In the genomic region with DNA sequence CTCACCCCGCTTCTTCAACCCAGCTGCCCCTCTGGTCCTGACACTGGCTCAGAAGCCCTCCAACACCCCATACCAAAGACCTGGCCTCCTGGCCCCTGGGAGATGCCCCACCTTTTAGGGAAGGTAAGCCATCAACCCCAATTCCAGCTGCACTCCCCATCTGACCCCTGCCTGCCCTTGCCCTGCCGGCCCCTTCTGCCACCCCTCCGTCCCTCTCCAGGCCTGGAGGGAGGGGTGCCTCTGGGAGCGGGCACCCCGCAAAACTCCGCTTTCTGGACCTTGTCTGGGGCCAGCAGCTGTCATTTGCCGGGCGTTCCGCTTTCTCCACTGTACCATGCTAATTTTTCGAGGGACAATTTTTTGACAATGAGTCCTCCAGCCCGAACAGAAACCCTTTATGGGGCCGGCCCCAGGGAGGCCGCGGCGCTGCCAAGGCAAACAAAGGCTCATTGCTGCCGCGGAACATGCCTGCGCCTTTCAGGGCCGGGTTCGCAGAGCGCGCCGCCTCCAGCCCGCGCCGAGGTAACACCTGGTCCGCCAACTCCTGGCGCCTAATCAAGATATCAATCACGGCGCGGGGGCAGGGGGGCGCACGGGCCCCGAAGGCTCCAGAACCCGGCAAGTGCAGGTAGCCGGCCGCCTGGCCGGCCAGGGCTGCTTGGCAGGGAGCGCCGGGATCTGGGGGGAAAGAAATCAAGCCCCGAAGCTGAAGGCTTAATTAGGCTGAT, we compare ENCODE assay signal across 8 cellular contexts.
A peak's percentile ranks its signal among the peaks of the same experiment; 100 is the strongest.
DNase-seq lines count a peak whose midpoint lies in the region; ATAC-seq, FAIRE-seq and TF ChIP-seq lines count a peak whose summit lies in the region.

No MANE protein-coding gene starts in this region.

- TF ChIP-seq CTCF in SK-N-SH (IDR thresholded peaks at IDR 0.05) (no peak), pancreas (IDR thresholded peaks at IDR 0.05) (no peak)

- H3K79me2 ChIP-seq in SK-N-SH (ENCODE audit: insufficient read depth) = no peaks in the 10 kb centered on the region

- H3K36me3 ChIP-seq in SK-N-SH (replicated peaks in 1 of 2; ENCODE audit: control insufficient read depth in 1 of 2, insufficient read depth in 2 of 2, low read length in 1 of 2) = no peaks in the 10 kb centered on the region
- no peaks in the 10 kb centered on the region for H3K36me3 ChIP-seq in pancreas

- 25% methylated on average over 21 of the region's 41 CpGs for WGBS in SK-N-SH (ENCODE audit: low lambda C conversion rate)
- WGBS in pancreas, 2 donors = 3 to 4% methylated on average over 41 of the region's 41 CpGs

- H3K4me3 ChIP-seq in SK-N-SH (ENCODE audit: low read depth in 2 of 2, low read length in 1 of 2) (peak overlapping the region in 1 of 2 experiments; percentile 9; a peak in 1 of 4 replicates), pancreas (peak overlapping the region in 3 of 4 donors; percentile 7 to 42 (median 23))

- H3K4me2 ChIP-seq in SK-N-SH = peak overlapping the region; percentile 59; the same call in 1 of the 2 replicates

- FAIRE-seq in pancreas (lab: Jason Lieb, UNC) = no peak

- ATAC-seq in pancreas (peak; percentile 74 to 86 (median 78)), GM18511 (IDR thresholded peaks at IDR 0.05; ENCODE audit: unreplicated experiment) (no peak), GM19035 (IDR thresholded peaks at IDR 0.05; ENCODE audit: unreplicated experiment) (no peak)

- TF ChIP-seq RAD21 in SK-N-SH (IDR thresholded peaks at IDR 0.05; ENCODE audit: low read length) = no peak

- no peaks in the 10 kb centered on the region for H4K20me1 ChIP-seq in SK-N-SH (ENCODE audit: insufficient read depth)

- H3K9me3 ChIP-seq in SK-N-SH = no peaks in the 10 kb centered on the region
- no peaks in the 10 kb centered on the region for H3K9me3 ChIP-seq in pancreas

- H3K9me2 ChIP-seq in SK-N-SH = no peaks in the 10 kb centered on the region

- H3K4me1 ChIP-seq in SK-N-SH (ENCODE audit: control insufficient read depth in 1 of 2, insufficient read depth in 2 of 2, low read depth in 1 of 2, low read length in 1 of 2) (no peaks in the 10 kb centered on the region; a peak in 1 of 4 replicates), pancreas (peaks cover 10 to 28% (median 22%) of the 10 kb centered on the region in 3 donors)

- H3K9ac ChIP-seq in SK-N-SH = no peak overlapping the region

- H3K27ac ChIP-seq in SK-N-SH (ENCODE audit: low read depth in 2 of 2, low read length in 1 of 2) = no peak overlapping the region
- H3K27ac ChIP-seq in pancreas = peak overlapping the region; percentile 51 to 86 (median 78)

- in situ Hi-C loops in ACHN (cut with HindIII; ENCODE audit: low pct_ligation_motif_present, low pct_unique_long_range_greater_than_20kb, low sequenced_read_pairs) = no loop called here

- no peaks in the 10 kb centered on the region for H3F3A ChIP-seq in SK-N-SH (replicated peaks; ENCODE audit: insufficient read depth)

- POLR2A ChIA-PET in SK-N-SH (lab: Yijun Ruan, JAX) = no interaction called here

- intact Hi-C loops in cardiac septum (cut with DNase I) = no loop called here
- intact Hi-C loops in pancreas (cut with DNase I) = no loop called here

- no peak overlapping the region for H2AFZ ChIP-seq in SK-N-SH (ENCODE audit: low read depth)

- DNase-seq in HPDE6-E6E7 (ENCODE audit: extremely low spot score) (peak; percentile 45), SK-N-SH (peak; percentile 79), cardiac septum (ENCODE audit: low spot score) (peak; percentile 65), pancreas (peak; percentile 82 to 95 (median 88)), ACHN (no peak)
- no peak for DNase-seq in activated CD4-positive, CD25-positive, alpha-beta regulatory T cell treated with anti-CD3 and anti-CD28 coated beads, Interleukin-2, amount 50 U/mL, for 72 hours

- TF ChIP-seq EP300 in SK-N-SH (IDR thresholded peaks at IDR 0.05; ENCODE audit: borderline replicate concordance in 1 of 2, low read depth in 1 of 2, low read length in 1 of 2) = no peak

- H3K27me3 ChIP-seq in SK-N-SH (ENCODE audit: insufficient read depth) (peaks cover 28% of the 10 kb centered on the region; the same call in 1 of the 2 replicates), pancreas (no peaks in the 10 kb centered on the region)

- CTCF ChIA-PET in SK-N-SH (lab: Yijun Ruan, JAX) = interaction anchor here (1.2 to 2.5 kb wide), 2 partner anchors 99 to 239 kb away, joined by 4 to 9 read pairs; no protein-coding TSS in a partner anchor

TF ChIP-seq in SK-N-SH, 30 proteins besides CTCF, POLR2A, EP300 and RAD21:
- TF ChIP-seq MEF2A (IDR thresholded peaks at IDR 0.05; ENCODE audit: borderline replicate concordance, low read depth) (no peak), GATA2 (CRISPR knock-in tag; IDR thresholded peaks at IDR 0.05) (peak; percentile 78)
TF ChIP-seq in SK-N-SH: peak in this region for 1.

Comparison
In these comparisons a context has a peak if more than half of its experiments do, and no peak if none do; other contexts are left out.
1. DNase-seq: peak in HPDE6-E6E7 (single experiment), SK-N-SH (single experiment), cardiac septum (single experiment) and pancreas (6 of 6); none in ACHN (single experiment) and activated CD4-positive, CD25-positive, alpha-beta regulatory T cell treated with anti-CD3 and anti-CD28 coated beads, Interleukin-2, amount 50 U/mL, for 72 hours (single experiment).
2. H3K27ac ChIP-seq: peak in pancreas (4 of 4); none in SK-N-SH (0 of 2).
3. ATAC-seq: peak in pancreas (4 of 4); none in GM18511 (single experiment) and GM19035 (single experiment).